Comparison of ENCODE assay signal across 26 cellular contexts in genomic region chr2:152615177-152615576, GRCh38.
DNase-seq lines count a peak whose midpoint lies in the region; ATAC-seq and TF ChIP-seq lines count a peak whose summit lies in the region.
"Had no signal": no experiment of that assay in that cellular context is flagged by ENCODE, and none has a peak within 500 bp of the region (broad histone marks: within the 10 kb centered on the region; RNA-seq: fewer than 3 reads in every experiment).

No MANE protein-coding gene starts in this region.

- peaks cover 21% of the 10 kb centered on the region for H3K4me1 Mint-ChIP-seq in mesothelial cell of epicardium
- peaks cover 5% of the 10 kb centered on the region for H3K4me1 Mint-ChIP-seq in CD4-positive, alpha-beta T cell (ENCODE audit: low read depth)

- peaks cover 6% of the 10 kb centered on the region for H3K9me3 Mint-ChIP-seq in mesothelial cell of epicardium
- H3K9me3 Mint-ChIP-seq in CD4-positive, alpha-beta T cell = no peaks in the 10 kb centered on the region
- H3K9me3 Mint-ChIP-seq: CD4-positive, CD25-positive, alpha-beta regulatory T cell; GM23338; IgD-negative memory B cell had no signal

- peak overlapping the region; percentile 57 for H3K27ac Mint-ChIP-seq in mesothelial cell of epicardium
- H3K27ac Mint-ChIP-seq in CD4-positive, alpha-beta T cell = no peak overlapping the region
- H3K27ac Mint-ChIP-seq: CD4-positive, CD25-positive, alpha-beta regulatory T cell; GM23338; IgD-negative memory B cell had no signal

- no peaks in the 10 kb centered on the region for H3K27me3 Mint-ChIP-seq in mesothelial cell of epicardium (ENCODE audit: low read depth)
- H3K27me3 Mint-ChIP-seq in CD4-positive, alpha-beta T cell = no peaks in the 10 kb centered on the region
- H3K27me3 Mint-ChIP-seq: IgD-negative memory B cell had no signal

- intact Hi-C loops in CD4-positive, alpha-beta T cell (cut with DNase I, micrococcal nuclease) = no loop called here

- no peaks in the 10 kb centered on the region for H3K27me3 ChIP-seq in CD4-positive, alpha-beta T cell (ENCODE audit: control insufficient read depth, insufficient read depth, low read length)
- H3K27me3 ChIP-seq: SJCRH30 had no signal

- peak overlapping the region; percentile 5 for H3K27ac ChIP-seq in angular gyrus (ENCODE audit: low read depth, low read length)
- H3K27ac ChIP-seq in CD4-positive, alpha-beta T cell (ENCODE audit: low read depth, low read length) = no peak overlapping the region
- H3K27ac ChIP-seq: KMS-11, SJCRH30 had no signal

- no peak for ATAC-seq in CD4-positive, alpha-beta T cell (ENCODE audit: poor library complexity)
- ATAC-seq: GM23338, PC-3, SK-N-SH treated with all-trans-retinoic acid at 6 μM for 48 hours had no signal

- no peaks in the 10 kb centered on the region for H3K9me3 ChIP-seq in CD4-positive, alpha-beta T cell (ENCODE audit: control insufficient read depth, low read length)
- H3K9me3 ChIP-seq: HAP-1, SJCRH30 had no signal

- no peak overlapping the region for H3K4me3 Mint-ChIP-seq in mesothelial cell of epicardium
- H3K4me3 Mint-ChIP-seq in CD4-positive, alpha-beta T cell = no peak overlapping the region
- H3K4me3 Mint-ChIP-seq: CD4-positive, CD25-positive, alpha-beta regulatory T cell; GM23338; IgD-negative memory B cell had no signal

- POLR2A ChIA-PET in CD4-positive, alpha-beta T cell (lab: Charles Lee) = no interaction called here

- DNase-seq in NCI-H526 treated with DMSO at 0.1 percent for 48 hours (lab: John Stamatoyannopoulos, UW) (peak; percentile 4), NCI-H526 (lab: John Stamatoyannopoulos, UW) (no peak), mesothelial cell of epicardium (ENCODE audit: low spot score in 2 of 2, unreplicated experiment in 2 of 2) (no peak), MV-4-11 (lab: John Stamatoyannopoulos, UW) (no peak)
- no peak for DNase-seq in CD4-positive, alpha-beta T cell
- DNase-seq in activated CD4-positive, alpha-beta T cell treated with anti-CD3 and anti-CD28 coated beads, Interleukin-2, amount 50 U/mL, for 4 hours = no peak
- no peak for DNase-seq in stimulated activated CD4-positive, alpha-beta T cell treated with anti-CD3 and anti-CD28 coated beads, Interleukin-2, amount 100 ng/mL, for 48 hours
- DNase-seq: 8988T; ACHN; CD4-positive, CD25-positive, alpha-beta regulatory T cell; MM.1S; NCI-H1048; NCI-H1417; NCI-H187; NCI-H2081 treated with DMSO at 0.1 percent for 48 hours; NCI-H524; NCI-H82; NK-92 treated with Interleukin-12 subunit alpha and Interleukin-12 subunit beta, amount 100 ng/mL, for 24 hours; PC-3; SJCRH30 had no signal

- no peak for TF ChIP-seq CTCF in mesothelial cell of epicardium (IDR thresholded peaks at IDR 0.05; ENCODE audit: unreplicated experiment)
- no peak for TF ChIP-seq CTCF in CD4-positive, alpha-beta T cell (IDR thresholded peaks at IDR 0.05)

- H3K36me3 Mint-ChIP-seq in mesothelial cell of epicardium = peaks cover 49% of the 10 kb centered on the region
- H3K36me3 Mint-ChIP-seq in CD4-positive, alpha-beta T cell (ENCODE audit: low read depth) = no peaks in the 10 kb centered on the region
- H3K36me3 Mint-ChIP-seq: CD4-positive, CD25-positive, alpha-beta regulatory T cell; IgD-negative memory B cell had no signal

- CTCF ChIA-PET in CD4-positive, alpha-beta T cell (lab: Charles Lee) = no interaction called here
